In the genomic region with DNA sequence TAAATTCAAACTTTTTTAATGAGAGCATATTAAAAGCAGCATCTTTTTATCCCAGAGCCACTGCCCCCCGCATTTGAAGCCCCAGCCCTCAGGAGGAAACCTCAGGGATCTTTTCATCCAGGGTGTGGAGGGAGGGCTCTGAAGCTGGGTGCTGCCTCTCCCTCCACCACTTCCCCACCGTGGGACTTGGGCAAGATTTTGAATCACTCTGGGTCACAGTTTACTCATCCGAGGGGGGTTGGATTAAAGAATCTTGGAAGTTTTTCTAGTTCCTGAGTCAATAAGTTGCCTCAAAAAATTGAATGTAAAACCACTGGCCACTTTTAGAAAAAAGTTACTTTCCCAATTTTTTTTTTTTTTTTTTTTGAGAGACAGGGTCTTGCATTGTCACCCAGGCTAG, we compare ENCODE assay signal across 18 cellular contexts.
"Had no signal": no experiment of that assay in that cellular context is flagged by ENCODE, and none has a peak within 500 bp of the region (broad histone marks: within the 10 kb centered on the region; RNA-seq: fewer than 3 reads in every experiment).

No MANE protein-coding gene starts in this region.

- H3K27ac ChIP-seq: brain microvascular endothelial cell, dorsolateral prefrontal cortex, gastroesophageal sphincter, heart right ventricle, neural progenitor cell, prostate gland, thoracic aorta, upper lobe of right lung had no signal

- DNase-seq: activated CD4-positive, alpha-beta memory T cell treated with anti-CD3 and anti-CD28 coated beads for 36 hours; activated CD4-positive, alpha-beta T cell treated with anti-CD3 and anti-CD28 coated beads for 36 hours; activated naive CD4-positive, alpha-beta T cell treated with Interleukin-2 at 50 U/mL for 16 hours; brain microvascular endothelial cell; central memory CD4-positive, alpha-beta T cell; dorsolateral prefrontal cortex; heart right ventricle; right cardiac atrium; small intestine; stimulated activated CD4-positive, alpha-beta T cell treated with anti-CD3 and anti-CD28 coated beads, Interleukin-15, amount 100 ng/mL, for 24 hours; stimulated activated CD4-positive, alpha-beta T cell treated with anti-CD3 and anti-CD28 coated beads, Interleukin-2, amount 100 ng/mL, for 48 hours; upper lobe of right lung had no signal

- ATAC-seq: activated CD4-positive, alpha-beta T cell treated with anti-CD3 and anti-CD28 coated beads for 36 hours; activated T-helper 17 cell treated with anti-CD3 and anti-CD28 coated beads, Interleukin-2, amount 50 U/mL, for 72 hours; gastroesophageal sphincter; heart right ventricle; right cardiac atrium; upper lobe of right lung; WTC11 had no signal

- H2AFZ ChIP-seq: neural progenitor cell had no signal

- H3K4me1 ChIP-seq: gastroesophageal sphincter, neural progenitor cell, prostate gland had no signal

- H3K4me3 ChIP-seq: dorsolateral prefrontal cortex, gastroesophageal sphincter, heart right ventricle, neural progenitor cell, prostate gland, thoracic aorta, upper lobe of right lung had no signal

- H3K4me2 ChIP-seq: neural progenitor cell had no signal

- H3K27me3 ChIP-seq: brain microvascular endothelial cell, dorsolateral prefrontal cortex, gastroesophageal sphincter, heart right ventricle, neural progenitor cell, upper lobe of right lung had no signal

- H3K9ac ChIP-seq: neural progenitor cell had no signal

- H3K36me3 ChIP-seq: brain microvascular endothelial cell, gastroesophageal sphincter, heart right ventricle, neural progenitor cell, prostate gland, thoracic aorta, upper lobe of right lung had no signal

- H3K9me3 ChIP-seq: gastroesophageal sphincter, heart right ventricle, prostate gland, thoracic aorta, upper lobe of right lung had no signal
